Comparison of ENCODE assay signal across 23 cellular contexts in the genomic region with DNA sequence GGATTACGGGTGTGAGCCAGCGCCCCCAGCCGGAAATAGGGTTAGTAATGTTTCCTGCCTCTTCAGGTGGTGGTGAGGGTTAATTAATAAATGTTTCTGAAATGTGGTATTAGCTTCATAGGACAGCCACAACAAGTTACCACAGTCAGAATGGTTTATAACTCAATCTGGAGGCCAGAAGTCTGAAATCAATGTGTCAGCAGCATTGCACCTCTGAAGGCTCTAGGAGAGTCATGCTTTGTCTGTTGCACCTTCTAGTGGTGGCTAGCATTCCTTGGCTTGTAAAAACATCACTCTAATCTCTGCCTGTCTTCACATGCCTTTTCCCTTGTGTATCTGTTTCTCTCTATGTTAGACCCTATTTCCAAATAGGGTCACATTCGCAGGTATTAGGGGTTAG. TPM values are rescaled to one million over a fixed set of nuclear protein-coding genes. Genes with fewer than 3 reads are reported as not detected.
A peak's percentile ranks its signal among the peaks of the same experiment; 100 is the strongest.
DNase-seq lines count a peak whose midpoint lies in the region; ATAC-seq and TF ChIP-seq lines count a peak whose summit lies in the region.
"Had no signal": no experiment of that assay in that cellular context is flagged by ENCODE, and none has a peak within 500 bp of the region (broad histone marks: within the 10 kb centered on the region; RNA-seq: fewer than 3 reads in every experiment).

No MANE protein-coding gene starts in this region.

- no peaks in the 10 kb centered on the region for H3K4me1 ChIP-seq in CD4-positive, CD25-positive, alpha-beta regulatory T cell (ENCODE audit: control insufficient read depth, insufficient read depth, low read length, poor library complexity, severe bottlenecking)
- H3K4me1 ChIP-seq in PC-3 (ENCODE audit: insufficient read depth, low read length), result no peaks in the 10 kb centered on the region
- H3K4me1 ChIP-seq in SJCRH30, result no peaks in the 10 kb centered on the region
- no peaks in the 10 kb centered on the region for H3K4me1 ChIP-seq in esophagus muscularis mucosa
- H3K4me1 ChIP-seq: heart right ventricle, lower lobe of right lung, Peyer's patch had no signal

- peaks cover 38% of the 10 kb centered on the region for H3K36me3 Mint-ChIP-seq in CD4-positive, CD25-positive, alpha-beta regulatory T cell
- H3K36me3 Mint-ChIP-seq in effector memory CD8-positive, alpha-beta T cell (ENCODE audit: insufficient read depth), result peaks cover 79% of the 10 kb centered on the region
- peaks cover 27% of the 10 kb centered on the region for H3K36me3 Mint-ChIP-seq in chondrocyte (ENCODE audit: low read depth)

- TF ChIP-seq EP300 in esophagus muscularis mucosa (IDR thresholded peaks at IDR 0.05), result no peak

- peak overlapping the region in 2 of 3 donors; percentile 23 to 74 for H3K27ac Mint-ChIP-seq in CD4-positive, CD25-positive, alpha-beta regulatory T cell
- H3K27ac Mint-ChIP-seq in effector memory CD8-positive, alpha-beta T cell, result peak overlapping the region in 1 of 2 donors; percentile 82
- H3K27ac Mint-ChIP-seq in chondrocyte (ENCODE audit: unreplicated experiment), result no peak overlapping the region
- H3K27ac Mint-ChIP-seq: activated CD4-positive, alpha-beta T cell treated with anti-CD3 and anti-CD28 coated beads, Interleukin-2, amount 10 ng/mL, durations not matched to agents 24 days and 14 days had no signal

- intact Hi-C loops in PC-3 (cut with micrococcal nuclease) (no loop called here), esophagus muscularis mucosa (cut with DNase I) (no loop called here)

- H3K27ac ChIP-seq in CD4-positive, CD25-positive, alpha-beta regulatory T cell (ENCODE audit: insufficient read depth, low read length, poor library complexity, severe bottlenecking), result no peak overlapping the region
- H3K27ac ChIP-seq in PC-3 (ENCODE audit: low read length) (no peak overlapping the region), SJCRH30 (no peak overlapping the region), esophagus muscularis mucosa (replicated peaks in 1 of 4) (no peak overlapping the region)
- H3K27ac ChIP-seq: heart right ventricle, lower lobe of right lung, Peyer's patch had no signal

- no peaks in the 10 kb centered on the region for H3K79me2 ChIP-seq in PC-3 (ENCODE audit: low read length)

- H3K9me2 ChIP-seq in PC-3 (replicated peaks; ENCODE audit: low read length), result no peaks in the 10 kb centered on the region

- no peak for DNase-seq in CD4-positive, CD25-positive, alpha-beta regulatory T cell
- DNase-seq in PC-3 (no peak), SJCRH30 (no peak), chondrocyte (ENCODE audit: low spot score) (no peak), esophagus muscularis mucosa (ENCODE audit: extremely low spot score) (no peak)
- DNase-seq in effector memory CD8-positive, alpha-beta T cell, result no peak
- DNase-seq: activated CD4-positive, alpha-beta T cell treated with anti-CD3 and anti-CD28 coated beads, Interleukin-2, amount 10 ng/mL, durations not matched to agents 24 days and 14 days; activated CD8-positive, alpha-beta memory T cell treated with anti-CD3 and anti-CD28 coated beads, Interleukin-2, amount 50 U/mL, for 4 hours; activated gamma-delta T cell treated with Interleukin-2 at 50 U/mL for 16 hours; aorta; CD8-positive, alpha-beta memory T cell; cerebellar nuclear complex; effector memory CD4-positive, alpha-beta T cell; GOT3; heart right ventricle; immature natural killer cell; lower lobe of right lung; NCI-H146; Peyer's patch; right cardiac atrium had no signal

- CTCF ChIA-PET in PC-3 (lab: Charles Lee), result no interaction called here

- H3K4me2 ChIP-seq in PC-3 (ENCODE audit: low read length), result no peak overlapping the region

- WGBS in esophagus muscularis mucosa, result 91% methylated on average over 4 of the region's 4 CpGs

- no peaks in the 10 kb centered on the region for H3K9me3 ChIP-seq in CD4-positive, CD25-positive, alpha-beta regulatory T cell (ENCODE audit: control insufficient read depth in 2 of 2, low read length in 2 of 2)
- H3K9me3 ChIP-seq in PC-3 (ENCODE audit: low read length) (no peaks in the 10 kb centered on the region), SJCRH30 (replicated peaks) (no peaks in the 10 kb centered on the region), esophagus muscularis mucosa (no peaks in the 10 kb centered on the region)
- H3K9me3 ChIP-seq: heart right ventricle, lower lobe of right lung, Peyer's patch had no signal

- H2AFZ ChIP-seq in PC-3 (ENCODE audit: low read length), result no peak overlapping the region

- no TSS peak for BruUV-seq in PC-3 (replicated peaks; lab: Mats Ljungman, UMichigan)

- H3K27me3 ChIP-seq in CD4-positive, CD25-positive, alpha-beta regulatory T cell (ENCODE audit: control insufficient read depth, insufficient read depth, low read length), result no peaks in the 10 kb centered on the region
- H3K27me3 ChIP-seq in PC-3 (ENCODE audit: low read length), result no peaks in the 10 kb centered on the region
- no peaks in the 10 kb centered on the region for H3K27me3 ChIP-seq in SJCRH30
- no peaks in the 10 kb centered on the region for H3K27me3 ChIP-seq in esophagus muscularis mucosa
- H3K27me3 ChIP-seq: heart right ventricle, Peyer's patch had no signal

- no peaks in the 10 kb centered on the region for H4K20me1 ChIP-seq in PC-3 (ENCODE audit: low read length)

- no peaks in the 10 kb centered on the region for H3K9me3 Mint-ChIP-seq in CD4-positive, CD25-positive, alpha-beta regulatory T cell
- H3K9me3 Mint-ChIP-seq in effector memory CD8-positive, alpha-beta T cell, result no peaks in the 10 kb centered on the region
- no peaks in the 10 kb centered on the region for H3K9me3 Mint-ChIP-seq in chondrocyte (ENCODE audit: low read depth)
- H3K9me3 Mint-ChIP-seq: activated CD4-positive, alpha-beta T cell treated with anti-CD3 and anti-CD28 coated beads, Interleukin-2, amount 10 ng/mL, durations not matched to agents 24 days and 14 days; CD8-positive, alpha-beta memory T cell; immature natural killer cell had no signal

- no peaks in the 10 kb centered on the region for H3K27me3 Mint-ChIP-seq in CD4-positive, CD25-positive, alpha-beta regulatory T cell
- H3K27me3 Mint-ChIP-seq in effector memory CD8-positive, alpha-beta T cell, result no peaks in the 10 kb centered on the region
- no peaks in the 10 kb centered on the region for H3K27me3 Mint-ChIP-seq in chondrocyte (ENCODE audit: low read depth)
- H3K27me3 Mint-ChIP-seq: activated CD4-positive, alpha-beta T cell treated with anti-CD3 and anti-CD28 coated beads, Interleukin-2, amount 10 ng/mL, durations not matched to agents 24 days and 14 days; CD8-positive, alpha-beta memory T cell had no signal

- H3F3A ChIP-seq in PC-3 (ENCODE audit: low read length, unreplicated experiment), result no peaks in the 10 kb centered on the region

- H3K4me3 ChIP-seq in CD4-positive, CD25-positive, alpha-beta regulatory T cell (ENCODE audit: low read depth, low read length), result no peak overlapping the region
- no peak overlapping the region for H3K4me3 ChIP-seq in PC-3 (ENCODE audit: low read length)
- H3K4me3 ChIP-seq in SJCRH30, result no peak overlapping the region
- H3K4me3 ChIP-seq in esophagus muscularis mucosa, result no peak overlapping the region
- H3K4me3 ChIP-seq: heart right ventricle, lower lobe of right lung, Peyer's patch had no signal

- H3K4me3 Mint-ChIP-seq in CD4-positive, CD25-positive, alpha-beta regulatory T cell, result no peak overlapping the region
- no peak overlapping the region for H3K4me3 Mint-ChIP-seq in effector memory CD8-positive, alpha-beta T cell
- no peak overlapping the region for H3K4me3 Mint-ChIP-seq in chondrocyte (ENCODE audit: unreplicated experiment)
- H3K4me3 Mint-ChIP-seq: activated CD4-positive, alpha-beta T cell treated with anti-CD3 and anti-CD28 coated beads, Interleukin-2, amount 10 ng/mL, durations not matched to agents 24 days and 14 days; CD8-positive, alpha-beta memory T cell; immature natural killer cell had no signal

- TF ChIP-seq CTCF in PC-3 (conservative IDR thresholded peaks at IDR 0.05; ENCODE audit: low read depth, low read length) (0 out of 2 replicates have a peak, but pooled peaks have one; percentile 13), chondrocyte (IDR thresholded peaks at IDR 0.05) (no peak), esophagus muscularis mucosa (IDR thresholded peaks at IDR 0.05) (no peak)

- peak in 1 of 2 donors; percentile 28 for ATAC-seq in CD4-positive, CD25-positive, alpha-beta regulatory T cell (ENCODE audit: low read depth in 2 of 2)
- peak; percentile 59 for ATAC-seq in GM19438 (IDR thresholded peaks at IDR 0.05; ENCODE audit: low read depth, unreplicated experiment)
- ATAC-seq in PC-3, result peak; percentile 51
- ATAC-seq in effector memory CD8-positive, alpha-beta T cell (replicated peaks), result peak; percentile 22
- no peak for ATAC-seq in GM21390 (IDR thresholded peaks at IDR 0.05; ENCODE audit: unreplicated experiment)
- ATAC-seq: right cardiac atrium, SK-N-SH treated with all-trans-retinoic acid at 6 μM for 48 hours had no signal

- H3K9ac ChIP-seq in PC-3 (ENCODE audit: low read length), result no peak overlapping the region

- H3K4me1 Mint-ChIP-seq in CD4-positive, CD25-positive, alpha-beta regulatory T cell, result peaks cover 0 to 9% (median 4%) of the 10 kb centered on the region in 4 donors
- peaks cover 4 to 5% of the 10 kb centered on the region in 2 donors for H3K4me1 Mint-ChIP-seq in effector memory CD8-positive, alpha-beta T cell (ENCODE audit: low read depth in 2 of 2)
- H3K4me1 Mint-ChIP-seq in chondrocyte (ENCODE audit: low read depth), result no peaks in the 10 kb centered on the region

- peaks cover 55% of the 10 kb centered on the region for H3K36me3 ChIP-seq in CD4-positive, CD25-positive, alpha-beta regulatory T cell (ENCODE audit: control insufficient read depth, insufficient read depth, low read length)
- H3K36me3 ChIP-seq in PC-3 (ENCODE audit: low read depth, low read length) (peaks cover 38% of the 10 kb centered on the region), SJCRH30 (no peaks in the 10 kb centered on the region; the same call in 1 of the 2 replicates), esophagus muscularis mucosa (peaks cover 39 to 73% (median 63%) of the 10 kb centered on the region in 4 donors)

- no peak for TF ChIP-seq POLR2A in esophagus muscularis mucosa (IDR thresholded peaks at IDR 0.05; ENCODE audit: low read depth)

- POLR2A ChIA-PET in PC-3 (lab: Charles Lee; ENCODE audit: unreplicated experiment), result no interaction called here

RNA-seq across cellular contexts. Expression of a gene that starts 7.8 kb away (rescaled TPM):
- total RNA-seq in CD4-positive, CD25-positive, alpha-beta regulatory T cell, result 1,171 TPM
- polyA plus RNA-seq in CD4-positive, CD25-positive, alpha-beta regulatory T cell, result 1,000 to 10,000 TPM in 2 of 4 donors, 100 to 1,000 TPM in 2; 939 to 1,327 (median 1,114) TPM
- total RNA-seq in PC-3 (2014; rRNA removed) (2,286 and 2,722 TPM in 2 replicates), chondrocyte (714 to 870 TPM (median 723 TPM) in 3 replicates), esophagus muscularis mucosa (1,000 to 10,000 TPM in 2 of 4 donors, 100 to 1,000 TPM in 2; 720 to 1,054 (median 915) TPM)
- total RNA-seq in SJCRH30 (2014; rRNA removed; shearing (Covaris generic)), result 1,936 and 2,046 TPM in 2 replicates

RNA-seq across cellular contexts. Expression of a gene that starts 15.5 kb away (rescaled TPM):
- 52.2 TPM for total RNA-seq in CD4-positive, CD25-positive, alpha-beta regulatory T cell
- polyA plus RNA-seq in CD4-positive, CD25-positive, alpha-beta regulatory T cell, result 10 to 100 TPM; 60.9 to 70.1 (median 65.4) TPM
- total RNA-seq in PC-3 (2014; rRNA removed), result 29.7 and 32.0 TPM in 2 replicates
- 29.9 and 31.4 TPM in 2 replicates for total RNA-seq in SJCRH30 (2014; rRNA removed; shearing (Covaris generic))
- 26.3 to 29.5 TPM (median 26.5 TPM) in 3 replicates for total RNA-seq in chondrocyte
- 10 to 100 TPM; 20.3 to 45.7 (median 36.1) TPM for total RNA-seq in esophagus muscularis mucosa
